8 cellular contexts compared by ENCODE assay signal in genomic region chr14:100213956-100214767, GRCh38. TPM values are rescaled to one million over a fixed set of nuclear protein-coding genes. Genes with fewer than 3 reads are reported as not detected.
DNase-seq lines count a peak whose midpoint lies in the region; ATAC-seq and TF ChIP-seq lines count a peak whose summit lies in the region.

No MANE protein-coding gene starts in this region.

- TF ChIP-seq POLR2A in Raji (IDR thresholded peaks at IDR 0.05; ENCODE audit: insufficient read depth, low read depth, low read length) (peak; percentile 91), gastroesophageal sphincter (IDR thresholded peaks at IDR 0.05) (peak; percentile 71 to 82)

- H3K27ac ChIP-seq in gastroesophageal sphincter (peak overlapping the region; percentile 86 to 98 (median 98)), temporal lobe (ENCODE audit: low read depth, low read length) (peak overlapping the region; percentile 84)

- TF ChIP-seq EP300 in gastroesophageal sphincter (IDR thresholded peaks at IDR 0.05): no peak

- H3K4me3 ChIP-seq in HAP-1 (peak overlapping the region; percentile 86), MG63 (peak overlapping the region; percentile 61), gastroesophageal sphincter (peak overlapping the region; percentile 76 to 96)

- H3K27me3 ChIP-seq in HAP-1 (ENCODE audit: low read depth) (no peaks in the 10 kb centered on the region), MG63 (no peaks in the 10 kb centered on the region), gastroesophageal sphincter (no peaks in the 10 kb centered on the region)

- no CpG with 5 or more reads among the region's 90 CpGs for WGBS in gastroesophageal sphincter (ENCODE audit: low coverage in 1 of 2), 2 donors

- DNase-seq in G401 (ENCODE audit: low spot score) (peak; percentile 83), HAP-1 (ENCODE audit: low spot score in 2 of 2) (peak; percentile 84 to 97), MG63 (peak; percentile 82), activated gamma-delta T cell treated with Interleukin-2 at 50 U/mL for 16 hours (peak; percentile 91), nucleus accumbens (lab: John Stamatoyannopoulos, UW) (peak in 53 of 56 donors; percentile 20 to 88 (median 67))

- ATAC-seq in gastroesophageal sphincter: peak; percentile 96

- H3K36me3 ChIP-seq in HAP-1 (replicated peaks) (no peaks in the 10 kb centered on the region), MG63 (no peaks in the 10 kb centered on the region), gastroesophageal sphincter (no peaks in the 10 kb centered on the region)

- in situ Hi-C loops in G401 (cut with HindIII; ENCODE audit: low sequenced_read_pairs): no loop called here
- in situ Hi-C loops in HAP-1 (cut with MboI; ENCODE audit: low sequenced_read_pairs): no loop called here

- no peak for TF ChIP-seq CTCF in gastroesophageal sphincter (IDR thresholded peaks at IDR 0.05)

- H3K9me3 ChIP-seq in HAP-1: no peaks in the 10 kb centered on the region
- H3K9me3 ChIP-seq in MG63: no peaks in the 10 kb centered on the region
- no peaks in the 10 kb centered on the region for H3K9me3 ChIP-seq in gastroesophageal sphincter

- H3K4me1 ChIP-seq in HAP-1: peaks cover 14% of the 10 kb centered on the region
- H3K4me1 ChIP-seq in gastroesophageal sphincter: peaks cover 0 to 21% (median 6%) of the 10 kb centered on the region in 3 donors

RNA-seq across cellular contexts. Expression of gene YY1, which starts 24.8 kb away (rescaled TPM):
- total RNA-seq in G401 (2014; rRNA removed; shearing (Covaris generic)): 60.4 and 70.4 TPM in 2 replicates
- total RNA-seq in MG63 (2014; rRNA removed; shearing (Covaris generic); ENCODE audit: low replicate concordance): 34.1 and 45.4 TPM in 2 replicates
- total RNA-seq in gastroesophageal sphincter (10 to 100 TPM; 55.1 to 76.3 (median 62.5) TPM), temporal lobe (39.1 TPM)

RNA-seq across cellular contexts. Expression of gene DEGS2, which starts 54.7 kb away (rescaled TPM):
- 0.95 and 5.0 TPM in 2 replicates for total RNA-seq in G401 (2014; rRNA removed; shearing (Covaris generic))
- total RNA-seq in MG63 (2014; rRNA removed; shearing (Covaris generic); ENCODE audit: low replicate concordance): not detected in 2 replicates
- total RNA-seq in gastroesophageal sphincter (under 1 TPM; 0.16 to 0.94 (median 0.68) TPM), temporal lobe (2.2 TPM)

Comparison
In these comparisons a context has a peak if more than half of its experiments do, and no peak if none do; other contexts are left out.
1. Peak in every context shown above with its lines: DNase-seq, ATAC-seq, H3K4me3 ChIP-seq and H3K27ac ChIP-seq.